ENCODE assay signal across 21 cellular contexts in genomic region chr14:44438936-44439335, GRCh38.
DNase-seq lines count a peak whose midpoint lies in the region; ATAC-seq and FAIRE-seq lines count a peak whose summit lies in the region.
"Had no signal": no experiment of that assay in that cellular context is flagged by ENCODE, and none has a peak within 500 bp of the region (broad histone marks: within the 10 kb centered on the region; RNA-seq: fewer than 3 reads in every experiment).

No MANE protein-coding gene starts in this region.

- peak; percentile 74 for ATAC-seq in left colon
- ATAC-seq: HepG2 had no signal

- no peaks in the 10 kb centered on the region for H3K4me1 ChIP-seq in small intestine (ENCODE audit: control insufficient read depth in 2 of 2, insufficient read depth in 1 of 2, low read depth in 1 of 2, low read length in 1 of 2)
- H3K4me1 ChIP-seq: BE2C had no signal

- DNase-seq in fibroblast of peridontal ligament (ENCODE audit: extremely low read depth) (peak; percentile 1), left colon (no peak), small intestine (peak; percentile 14), RKO (ENCODE audit: low spot score) (no peak), NCI-H345 (lab: John Stamatoyannopoulos, UW) (no peak), NCI-H2227 (lab: John Stamatoyannopoulos, UW; ENCODE audit: unreplicated experiment) (no peak)
- DNase-seq: ACHN; BE2C; C1 segment of cervical spinal cord; CD4-positive, CD25-positive, alpha-beta regulatory T cell; CD8-positive, alpha-beta memory T cell; COR-L47; DMS 273 treated with DMSO at 0.1 percent for 48 hours; DMS53; H9 had no signal

- intact Hi-C loops in left colon (cut with DNase I, micrococcal nuclease) = no loop called here

- no peaks in the 10 kb centered on the region for H3K36me3 ChIP-seq in small intestine (ENCODE audit: control insufficient read depth in 2 of 2, insufficient read depth in 2 of 2, low read length in 2 of 2)
- H3K36me3 ChIP-seq: BE2C had no signal

- no peaks in the 10 kb centered on the region for H3K27me3 ChIP-seq in small intestine (ENCODE audit: control insufficient read depth in 2 of 2, insufficient read depth in 2 of 2, low read length in 2 of 2)
- H3K27me3 ChIP-seq: BE2C had no signal

- no peak overlapping the region for H3K27ac ChIP-seq in small intestine (ENCODE audit: low read depth in 1 of 2, low read length in 1 of 2)

- FAIRE-seq in small intestine (lab: Jason Lieb, UNC) = no peak
- FAIRE-seq: A204.1, G401.6, GM12891, GM19239, H1, HepG2 had no signal

- no peak overlapping the region for H3K4me3 ChIP-seq in small intestine (ENCODE audit: low read depth in 1 of 2, low read length in 2 of 2)

- H3K9me3 ChIP-seq in small intestine (ENCODE audit: control insufficient read depth, low read depth) = no peaks in the 10 kb centered on the region
- H3K9me3 ChIP-seq: BE2C had no signal

Comparison
In these comparisons a context has a peak if more than half of its experiments do, and no peak if none do; other contexts are left out.
1. DNase-seq: peak in fibroblast of peridontal ligament (single experiment) and small intestine (single experiment); none in left colon (0 of 2), RKO (single experiment), NCI-H345 (single experiment) and NCI-H2227 (single experiment).